ENCODE assay signal across 8 cellular contexts in genomic region chr21:29024474-29025327, GRCh38. TPM values are rescaled to one million over a fixed set of nuclear protein-coding genes. Genes with fewer than 3 reads are reported as not detected.
A peak's percentile ranks its signal among the peaks of the same experiment; 100 is the strongest.
DNase-seq lines count a peak whose midpoint lies in the region; ATAC-seq, FAIRE-seq and TF ChIP-seq lines count a peak whose summit lies in the region.

USP16 (plus strand) TSS chr21:29024668; CDS start chr21:29027914, 3,246 bp downstream.

- FAIRE-seq in RCC 7860 (lab: Jason Lieb, UNC): peak; percentile 87

- H3K36me3 ChIP-seq in KOPT-K1 (ENCODE audit: insufficient read depth, low read length) (peaks cover 17% of the 10 kb centered on the region), esophagus muscularis mucosa (peaks cover 0 to 14% (median 5%) of the 10 kb centered on the region in 4 donors), muscle layer of duodenum (ENCODE audit: control insufficient read depth in 1 of 2, insufficient read depth in 2 of 2, low read length in 2 of 2) (peaks cover 0 to 10% of the 10 kb centered on the region in 2 donors)

- peak in 2 of 3 experiments; percentile 5 to 26 for TF ChIP-seq CTCF in esophagus muscularis mucosa (IDR thresholded peaks at IDR 0.05)

- intact Hi-C loops in esophagus muscularis mucosa (cut with DNase I): loop anchor here (5.0 kb wide), 1 partner anchor 48 kb away; the partner anchor contains the start of gene CCT8

- peaks cover 0 to 12% of the 10 kb centered on the region in 2 donors for H3K36me3 Mint-ChIP-seq in activated T-cell treated with anti-CD3 and anti-CD28 coated beads, Interleukin-2, amount 50 U/mL, for 72 hours (ENCODE audit: insufficient read depth in 2 of 2)

- no peak for TF ChIP-seq EP300 in esophagus muscularis mucosa (IDR thresholded peaks at IDR 0.05)

- peak; percentile 97 for ATAC-seq in GM21786 (IDR thresholded peaks at IDR 0.05; ENCODE audit: unreplicated experiment)
- ATAC-seq in activated T-cell treated with anti-CD3 and anti-CD28 coated beads, Interleukin-2, amount 50 U/mL, for 72 hours (replicated peaks in 1 of 2): peak; percentile 93 to 95

- H3K4me3 ChIP-seq in esophagus muscularis mucosa (peak within 1 kb of the TSS; percentile 66 to 83 (median 74)), muscle layer of duodenum (ENCODE audit: low read depth in 1 of 2, low read length in 2 of 2) (peak within 1 kb of the TSS; percentile 83 to 92)

- H3K4me3 Mint-ChIP-seq in activated T-cell treated with anti-CD3 and anti-CD28 coated beads, Interleukin-2, amount 50 U/mL, for 72 hours: peak within 1 kb of the TSS; percentile 91 to 100

- under 1% methylated on average over 48 of the region's 48 CpGs for WGBS in esophagus muscularis mucosa

- H3K27me3 ChIP-seq in esophagus muscularis mucosa: no peaks in the 10 kb centered on the region
- H3K27me3 ChIP-seq in muscle layer of duodenum (ENCODE audit: low read depth, low read length): no peaks in the 10 kb centered on the region

- H3K4me1 ChIP-seq in esophagus muscularis mucosa (peaks cover 17 to 45% (median 30%) of the 10 kb centered on the region in 4 donors), muscle layer of duodenum (ENCODE audit: control insufficient read depth in 1 of 2, insufficient read depth in 2 of 2, low read length in 2 of 2) (peaks cover 10 to 16% of the 10 kb centered on the region in 2 donors)

- peaks cover 68% of the 10 kb centered on the region for H3K4me1 Mint-ChIP-seq in activated T-cell treated with anti-CD3 and anti-CD28 coated beads, Interleukin-2, amount 50 U/mL, for 72 hours (ENCODE audit: low read depth)

- H3K27ac Mint-ChIP-seq in activated T-cell treated with anti-CD3 and anti-CD28 coated beads, Interleukin-2, amount 50 U/mL, for 72 hours: peak within 1 kb of the TSS; percentile 97

- no peaks in the 10 kb centered on the region for H3K9me3 Mint-ChIP-seq in activated T-cell treated with anti-CD3 and anti-CD28 coated beads, Interleukin-2, amount 50 U/mL, for 72 hours

- TF ChIP-seq POLR2A in esophagus muscularis mucosa (IDR thresholded peaks at IDR 0.05; ENCODE audit: low read depth): no peak

- H3K27me3 Mint-ChIP-seq in activated T-cell treated with anti-CD3 and anti-CD28 coated beads, Interleukin-2, amount 50 U/mL, for 72 hours (ENCODE audit: low read depth): no peaks in the 10 kb centered on the region

- peak within 1 kb of the TSS; percentile 92 for H3K27ac ChIP-seq in KOPT-K1 (ENCODE audit: low read depth, low read length, poor library complexity, severe bottlenecking)
- peak within 1 kb of the TSS; percentile 93 to 99 (median 96) for H3K27ac ChIP-seq in esophagus muscularis mucosa (replicated peaks in 1 of 4)
- peak within 1 kb of the TSS; percentile 100 for H3K27ac ChIP-seq in muscle layer of duodenum (ENCODE audit: low read length)

- DNase-seq in DMS79 (lab: John Stamatoyannopoulos, UW): peak; percentile 91
- DNase-seq in RCC 7860 (ENCODE audit: low spot score): peak; percentile 96
- DNase-seq in activated T-cell treated with anti-CD3 and anti-CD28 coated beads, Interleukin-2, amount 50 U/mL, for 72 hours: peak; percentile 92 to 93
- DNase-seq in esophagus muscularis mucosa (ENCODE audit: extremely low spot score): peak; percentile 99
- peak; percentile 89 to 92 for DNase-seq in stimulated activated CD8-positive, alpha-beta memory T cell treated with anti-CD3 and anti-CD28 coated beads, Interleukin-7, amount 100 ng/mL, for 4 hours (ENCODE audit: low read depth in 2 of 2)

- no peaks in the 10 kb centered on the region for H3K9me3 ChIP-seq in KOPT-K1 (ENCODE audit: insufficient read depth, low read length, poor library complexity, severe bottlenecking)
- no peaks in the 10 kb centered on the region for H3K9me3 ChIP-seq in esophagus muscularis mucosa
- H3K9me3 ChIP-seq in muscle layer of duodenum (ENCODE audit: control insufficient read depth in 1 of 2, low read length in 2 of 2): no peaks in the 10 kb centered on the region

RNA-seq across cellular contexts. Expression of gene USP16, which starts in this region (rescaled TPM):
- 10 to 100 TPM; 46.4 to 47.0 TPM for total RNA-seq in activated T-cell treated with anti-CD3 and anti-CD28 coated beads, Interleukin-2, amount 50 U/mL, for 72 hours
- total RNA-seq in esophagus muscularis mucosa: 10 to 100 TPM; 31.3 to 47.8 (median 38.7) TPM

Comparison
In these comparisons a context has a peak if more than half of its experiments do, and no peak if none do; other contexts are left out.
1. Peak in every context shown above with its lines: DNase-seq, ATAC-seq, H3K4me3 ChIP-seq and H3K27ac ChIP-seq.